ENCODE assay signal across 18 cellular contexts in genomic region chr2:27911458-27912210, GRCh38. TPM values are rescaled to one million over a fixed set of nuclear protein-coding genes. Genes with fewer than 3 reads are reported as not detected.
DNase-seq lines count a peak whose midpoint lies in the region; ATAC-seq and TF ChIP-seq lines count a peak whose summit lies in the region.
"Had no signal": no experiment of that assay in that cellular context is flagged by ENCODE, and none has a peak within 500 bp of the region (broad histone marks: within the 10 kb centered on the region; RNA-seq: fewer than 3 reads in every experiment).

No MANE protein-coding gene starts in this region.

- 96% methylated on average over 2 of the region's 2 CpGs for WGBS in prostate gland

- no peaks in the 10 kb centered on the region for H3K9me3 ChIP-seq in prostate gland
- H3K9me3 ChIP-seq: SJCRH30 had no signal

- ATAC-seq in natural killer cell (no peak), HG03354 (IDR thresholded peaks at IDR 0.05; ENCODE audit: poor library complexity, severe bottlenecking, unreplicated experiment) (peak; percentile 52)
- no peak for ATAC-seq in natural killer cell treated with Interleukin-12 subunit alpha and Interleukin-12 subunit beta and Interleukin-15 and Interleukin-18, amount 100 ng/mL, for 72 hours

- H3K4me3 Mint-ChIP-seq in natural killer cell = no peak overlapping the region
- H3K4me3 Mint-ChIP-seq in natural killer cell treated with Interleukin-12 subunit alpha and Interleukin-12 subunit beta and Interleukin-15 and Interleukin-18, amount 100 ng/mL, for 72 hours = no peak overlapping the region
- H3K4me3 Mint-ChIP-seq: CD14-positive monocyte had no signal

- no peaks in the 10 kb centered on the region for H3K27me3 Mint-ChIP-seq in natural killer cell (ENCODE audit: low read depth in 2 of 2)
- no peaks in the 10 kb centered on the region for H3K27me3 Mint-ChIP-seq in natural killer cell treated with Interleukin-12 subunit alpha and Interleukin-12 subunit beta and Interleukin-15 and Interleukin-18, amount 100 ng/mL, for 72 hours
- H3K27me3 Mint-ChIP-seq: IgD-negative memory B cell had no signal

- H3K9me3 Mint-ChIP-seq in natural killer cell = no peaks in the 10 kb centered on the region
- no peaks in the 10 kb centered on the region for H3K9me3 Mint-ChIP-seq in natural killer cell treated with Interleukin-12 subunit alpha and Interleukin-12 subunit beta and Interleukin-15 and Interleukin-18, amount 100 ng/mL, for 72 hours

- H3K36me3 Mint-ChIP-seq in natural killer cell = no peaks in the 10 kb centered on the region
- peaks cover 17% of the 10 kb centered on the region for H3K36me3 Mint-ChIP-seq in natural killer cell treated with Interleukin-12 subunit alpha and Interleukin-12 subunit beta and Interleukin-15 and Interleukin-18, amount 100 ng/mL, for 72 hours

- H3K27me3 ChIP-seq in prostate gland (replicated peaks; ENCODE audit: insufficient read depth) = no peaks in the 10 kb centered on the region
- H3K27me3 ChIP-seq: SJCRH30 had no signal

- H3K4me1 ChIP-seq in prostate gland (replicated peaks) = peaks cover 7% of the 10 kb centered on the region
- H3K4me1 ChIP-seq: SJCRH30 had no signal

- no peak overlapping the region for H3K4me3 ChIP-seq in prostate gland
- H3K4me3 ChIP-seq: SJCRH30 had no signal

- peaks cover 11 to 12% of the 10 kb centered on the region in 2 donors for H3K4me1 Mint-ChIP-seq in natural killer cell
- peaks cover 17 to 18% of the 10 kb centered on the region in 2 donors for H3K4me1 Mint-ChIP-seq in natural killer cell treated with Interleukin-12 subunit alpha and Interleukin-12 subunit beta and Interleukin-15 and Interleukin-18, amount 100 ng/mL, for 72 hours (ENCODE audit: low read depth in 2 of 2)

- DNase-seq in natural killer cell (no peak), germinal center (ENCODE audit: low spot score) (peak; percentile 3), prostate gland (ENCODE audit: low spot score) (no peak), DMS153 treated with DMSO at 0.1 percent for 48 hours (lab: John Stamatoyannopoulos, UW; ENCODE audit: unreplicated experiment) (no peak), GM10266 (ENCODE audit: extremely low spot score) (no peak), C1 segment of cervical spinal cord (lab: John Stamatoyannopoulos, UW) (no peak)
- no peak for DNase-seq in natural killer cell treated with Interleukin-12 subunit alpha and Interleukin-12 subunit beta and Interleukin-15 and Interleukin-18, amount 100 ng/mL, for 72 hours (ENCODE audit: low spot score)
- DNase-seq: AML-193, DMS79, MV-4-11, NCI-H1105 treated with DMSO at 0.1 percent for 48 hours, NCI-H2081 treated with DMSO at 0.1 percent for 48 hours, NCI-H2171 treated with DMSO at 0.1 percent for 48 hours, NCI-H526, SJCRH30 had no signal

- TF ChIP-seq CTCF in natural killer cell (IDR thresholded peaks at IDR 0.05) (no peak), prostate gland (IDR thresholded peaks at IDR 0.05) (no peak), GM10266 (IDR thresholded peaks at IDR 0.05; ENCODE audit: control insufficient read depth, insufficient read depth, low read depth, missing control alignments) (no peak)

- peak overlapping the region; percentile 6 to 31 for H3K27ac Mint-ChIP-seq in natural killer cell
- H3K27ac Mint-ChIP-seq in natural killer cell treated with Interleukin-12 subunit alpha and Interleukin-12 subunit beta and Interleukin-15 and Interleukin-18, amount 100 ng/mL, for 72 hours = no peak overlapping the region

- TF ChIP-seq POLR2A in prostate gland (IDR thresholded peaks at IDR 0.05) = no peak

- intact Hi-C loops in natural killer cell (cut with micrococcal nuclease) = no loop called here
- intact Hi-C loops in prostate gland (cut with DNase I) = loop anchor here (10.0 kb wide), 1 partner anchor 483 kb away; the partner anchor contains the start of gene FOSL2

- no peak overlapping the region for H3K27ac ChIP-seq in prostate gland
- H3K27ac ChIP-seq: SJCRH30 had no signal

- no peaks in the 10 kb centered on the region for H3K36me3 ChIP-seq in prostate gland
- H3K36me3 ChIP-seq: SJCRH30 had no signal

RNA-seq across cellular contexts. Expression of gene BABAM2, which starts 21.1 kb away (rescaled TPM):
- total RNA-seq in natural killer cell (10 to 100 TPM; 54.6 to 66.1 (median 59.5) TPM), prostate gland (10 to 100 TPM; 35.8 to 37.3 TPM)
- total RNA-seq in natural killer cell treated with Interleukin-12 subunit alpha and Interleukin-12 subunit beta and Interleukin-15 and Interleukin-18, amount 100 ng/mL, for 72 hours = 10 to 100 TPM; 53.8 to 66.6 TPM

RNA-seq across cellular contexts. Expression of gene RBKS, which starts 21.4 kb away (rescaled TPM):
- total RNA-seq in natural killer cell = 10 to 100 TPM; 11.5 to 20.9 (median 12.8) TPM
- 1 to 10 TPM; 3.1 to 4.5 TPM for total RNA-seq in natural killer cell treated with Interleukin-12 subunit alpha and Interleukin-12 subunit beta and Interleukin-15 and Interleukin-18, amount 100 ng/mL, for 72 hours
- 1 to 10 TPM; 1.6 to 1.8 TPM for total RNA-seq in prostate gland

Comparison
In these comparisons a context has a peak if more than half of its experiments do, and no peak if none do; other contexts are left out.
1. H3K27ac Mint-ChIP-seq: peak in natural killer cell (2 of 2); none in natural killer cell treated with Interleukin-12 subunit alpha and Interleukin-12 subunit beta and Interleukin-15 and Interleukin-18, amount 100 ng/mL, for 72 hours (0 of 2).